17 cellular contexts compared by ENCODE assay signal in genomic region chr3:43728476-43728875, GRCh38. TPM values are rescaled to one million over a fixed set of nuclear protein-coding genes. Genes with fewer than 3 reads are reported as not detected.
DNase-seq lines count a peak whose midpoint lies in the region; ATAC-seq and TF ChIP-seq lines count a peak whose summit lies in the region.
"Had no signal": no experiment of that assay in that cellular context is flagged by ENCODE, and none has a peak within 500 bp of the region (broad histone marks: within the 10 kb centered on the region; RNA-seq: fewer than 3 reads in every experiment).

No MANE protein-coding gene starts in this region.

- TF ChIP-seq EP300 in Ishikawa (IDR thresholded peaks at IDR 0.05; ENCODE audit: borderline replicate concordance) (no peak), transverse colon (IDR thresholded peaks at IDR 0.05; ENCODE audit: low read depth) (no peak)

- H3K4me1 ChIP-seq in transverse colon, result peaks cover 0 to 25% (median 12%) of the 10 kb centered on the region in 4 donors
- no peaks in the 10 kb centered on the region for H3K4me1 ChIP-seq in spleen
- H3K4me1 ChIP-seq: BLaER1, Caco-2 had no signal

- peaks cover 13% of the 10 kb centered on the region for H3K4me1 Mint-ChIP-seq in nephron progenitor cell
- H3K4me1 Mint-ChIP-seq: CD8-positive, alpha-beta memory T cell had no signal

- in situ Hi-C loops in transverse colon (cut with MboI; ENCODE audit: low pct_ligation_motif_present in 1 of 4, low pct_unique_long_range_greater_than_20kb in 1 of 4, low sequenced_read_pairs in 3 of 4), result no loop called here

- 81 to 94% methylated on average over 5 of the region's 5 CpGs for WGBS in transverse colon (ENCODE audit: low coverage in 1 of 2), 2 donors
- 77 to 80% (median 78%) methylated on average over 5 of the region's 5 CpGs for WGBS in spleen, 5 donors

- H3K36me3 Mint-ChIP-seq in nephron progenitor cell (ENCODE audit: low read depth), result no peaks in the 10 kb centered on the region

- DNase-seq in kidney tubule cell (ENCODE audit: low spot score), result peak; percentile 16
- no peak for DNase-seq in nephron progenitor cell
- no peak for DNase-seq in transverse colon
- no peak for DNase-seq in activated CD4-positive, alpha-beta T cell treated with anti-CD3 and anti-CD28 coated beads for 4 hours
- no peak for DNase-seq in spleen
- DNase-seq: AML-193; Caco-2; CD8-positive, alpha-beta memory T cell; DMS53; GF-D8; KBM-7 had no signal

- no peak overlapping the region for H3K4me3 Mint-ChIP-seq in nephron progenitor cell
- H3K4me3 Mint-ChIP-seq: CD8-positive, alpha-beta memory T cell had no signal

- no peak for ATAC-seq in GM21526 (IDR thresholded peaks at IDR 0.05; ENCODE audit: low FRiP score, unreplicated experiment)
- ATAC-seq in GM18868 (IDR thresholded peaks at IDR 0.05; ENCODE audit: unreplicated experiment), result no peak

- no peaks in the 10 kb centered on the region for H3K9me3 Mint-ChIP-seq in nephron progenitor cell
- H3K9me3 Mint-ChIP-seq: CD8-positive, alpha-beta memory T cell had no signal

- no peak for TF ChIP-seq RAD21 in Ishikawa (IDR thresholded peaks at IDR 0.05; ENCODE audit: low read depth)

- no peaks in the 10 kb centered on the region for H3K27me3 ChIP-seq in transverse colon
- H3K27me3 ChIP-seq in spleen (replicated peaks in 1 of 7), result no peaks in the 10 kb centered on the region
- H3K27me3 ChIP-seq: BLaER1 had no signal

- H3K36me3 ChIP-seq in transverse colon, result no peaks in the 10 kb centered on the region
- peaks cover 0 to 92% (median 0%) of the 10 kb centered on the region in 6 donors for H3K36me3 ChIP-seq in spleen
- H3K36me3 ChIP-seq: HAP-1 had no signal

- peak overlapping the region; percentile 76 to 84 (median 78) for H3K27ac ChIP-seq in transverse colon
- no peak overlapping the region for H3K27ac ChIP-seq in spleen
- H3K27ac ChIP-seq: BLaER1, HL-60 had no signal

- H3K27me3 Mint-ChIP-seq in nephron progenitor cell (ENCODE audit: low read depth, poor library complexity), result peaks cover 4% of the 10 kb centered on the region
- H3K27me3 Mint-ChIP-seq: CD8-positive, alpha-beta memory T cell had no signal

- intact Hi-C loops in transverse colon (cut with DNase I; ENCODE audit: low total_unique reads) (no loop called here), spleen (cut with DNase I; ENCODE audit: low total_unique reads) (no loop called here)

- TF ChIP-seq CTCF in nephron progenitor cell (IDR thresholded peaks at IDR 0.05), result no peak
- no peak for TF ChIP-seq CTCF in transverse colon (IDR thresholded peaks at IDR 0.05)
- no peak for TF ChIP-seq CTCF in spleen (IDR thresholded peaks at IDR 0.05 in 8 of 11, conservative IDR thresholded peaks at IDR 0.05 in 3 of 11)

- H3K9me3 ChIP-seq in transverse colon, result no peaks in the 10 kb centered on the region
- no peaks in the 10 kb centered on the region for H3K9me3 ChIP-seq in spleen
- H3K9me3 ChIP-seq: BLaER1, Caco-2, HAP-1 had no signal

- H3K4me3 ChIP-seq in transverse colon (no peak overlapping the region), spleen (no peak overlapping the region)
- H3K4me3 ChIP-seq: BLaER1, HAP-1 had no signal

- TF ChIP-seq POLR2A in transverse colon (IDR thresholded peaks at IDR 0.05) (no peak), spleen (IDR thresholded peaks at IDR 0.05) (no peak)

- peak overlapping the region; percentile 25 for H3K27ac Mint-ChIP-seq in nephron progenitor cell

TF ChIP-seq in Ishikawa, 13 proteins besides CTCF, POLR2A, EP300 and RAD21:
- peak; percentile 67 for TF ChIP-seq TEAD4 (IDR thresholded peaks at IDR 0.05)
- no peak for TF ChIP-seq YY1 (IDR thresholded peaks at IDR 0.05; ENCODE audit: low read depth)

RNA-seq across cellular contexts. Expression of gene ABHD5, which starts 37.7 kb away (rescaled TPM):
- total RNA-seq in transverse colon (100 to 1,000 TPM in 1 of 4 donors, 10 to 100 TPM in 3; 36.2 to 304 (median 48.0) TPM), spleen (10 to 100 TPM; 14.4 to 44.8 (median 26.2) TPM)
- 1 to 10 TPM; 2.6 to 6.0 (median 4.2) TPM for polyA plus RNA-seq in spleen

Comparison
In these comparisons a context has a peak if more than half of its experiments do, and no peak if none do; other contexts are left out.
1. H3K27ac ChIP-seq: peak in transverse colon (4 of 4); none in spleen (0 of 8).